In genomic region chr13:49247722-49248432, GRCh38 we compare ENCODE assay signal across 1 cellular context.
TF ChIP-seq lines count a peak whose summit lies in the region.

CDADC1 (plus strand) TSS chr13:49247925; CDS start chr13:49248038, 113 bp downstream.

TF ChIP-seq in K562, 482 proteins besides CTCF, POLR2A, EP300 and RAD21 (continued from another document and continues in another):
- TF ChIP-seq, protein P1, sequence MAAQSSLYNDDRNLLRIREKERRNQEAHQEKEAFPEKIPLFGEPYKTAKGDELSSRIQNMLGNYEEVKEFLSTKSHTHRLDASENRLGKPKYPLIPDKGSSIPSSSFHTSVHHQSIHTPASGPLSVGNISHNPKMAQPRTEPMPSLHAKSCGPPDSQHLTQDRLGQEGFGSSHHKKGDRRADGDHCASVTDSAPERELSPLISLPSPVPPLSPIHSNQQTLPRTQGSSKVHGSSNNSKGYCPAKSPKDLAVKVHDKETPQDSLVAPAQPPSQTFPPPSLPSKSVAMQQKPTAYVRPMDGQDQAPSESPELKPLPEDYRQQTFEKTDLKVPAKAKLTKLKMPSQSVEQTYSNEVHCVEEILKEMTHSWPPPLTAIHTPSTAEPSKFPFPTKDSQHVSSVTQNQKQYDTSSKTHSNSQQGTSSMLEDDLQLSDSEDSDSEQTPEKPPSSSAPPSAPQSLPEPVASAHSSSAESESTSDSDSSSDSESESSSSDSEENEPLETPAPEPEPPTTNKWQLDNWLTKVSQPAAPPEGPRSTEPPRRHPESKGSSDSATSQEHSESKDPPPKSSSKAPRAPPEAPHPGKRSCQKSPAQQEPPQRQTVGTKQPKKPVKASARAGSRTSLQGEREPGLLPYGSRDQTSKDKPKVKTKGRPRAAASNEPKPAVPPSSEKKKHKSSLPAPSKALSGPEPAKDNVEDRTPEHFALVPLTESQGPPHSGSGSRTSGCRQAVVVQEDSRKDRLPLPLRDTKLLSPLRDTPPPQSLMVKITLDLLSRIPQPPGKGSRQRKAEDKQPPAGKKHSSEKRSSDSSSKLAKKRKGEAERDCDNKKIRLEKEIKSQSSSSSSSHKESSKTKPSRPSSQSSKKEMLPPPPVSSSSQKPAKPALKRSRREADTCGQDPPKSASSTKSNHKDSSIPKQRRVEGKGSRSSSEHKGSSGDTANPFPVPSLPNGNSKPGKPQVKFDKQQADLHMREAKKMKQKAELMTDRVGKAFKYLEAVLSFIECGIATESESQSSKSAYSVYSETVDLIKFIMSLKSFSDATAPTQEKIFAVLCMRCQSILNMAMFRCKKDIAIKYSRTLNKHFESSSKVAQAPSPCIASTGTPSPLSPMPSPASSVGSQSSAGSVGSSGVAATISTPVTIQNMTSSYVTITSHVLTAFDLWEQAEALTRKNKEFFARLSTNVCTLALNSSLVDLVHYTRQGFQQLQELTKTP (IDR thresholded peaks at IDR 0.05; ENCODE audit: low read depth in 1 of 2, partially characterized antibody in 2 of 2): no peak
- no peak for TF ChIP-seq GATAD2A (IDR thresholded peaks at IDR 0.05)
- TF ChIP-seq ETS2 (tag; IDR thresholded peaks at IDR 0.05; ENCODE audit: borderline replicate concordance, poor library complexity, severe bottlenecking): no peak
- TF ChIP-seq TSHZ1 (CRISPR knock-in tag; IDR thresholded peaks at IDR 0.05): no peak
- no peak; a peak in 1 of 4 replicates for TF ChIP-seq TEAD1 (CRISPR knock-in tag; IDR thresholded peaks at IDR 0.05)
- peak; percentile 73 for TF ChIP-seq JUNB (CRISPR knock-in tag; conservative IDR thresholded peaks at IDR 0.05)
- TF ChIP-seq ELF2 (CRISPR knock-in tag; IDR thresholded peaks at IDR 0.05): no peak
- no peak for TF ChIP-seq ZNF3 (CRISPR knock-in tag; IDR thresholded peaks at IDR 0.05)
- no peak for TF ChIP-seq NCOA4 (IDR thresholded peaks at IDR 0.05; ENCODE audit: partially characterized antibody)
- no peak for TF ChIP-seq MCM2 (IDR thresholded peaks at IDR 0.05; ENCODE audit: low read depth)
- TF ChIP-seq CTCFL (IDR thresholded peaks at IDR 0.05; ENCODE audit: borderline replicate concordance, insufficient read depth, low read depth, low read length, poor library complexity, severe bottlenecking): no peak
- TF ChIP-seq MAFG (tag; conservative IDR thresholded peaks at IDR 0.05): no peak
- TF ChIP-seq HDAC1 (IDR thresholded peaks at IDR 0.05): peak in 1 of 2 experiments; percentile 86; a peak in 2 of 4 replicates
- TF ChIP-seq SMARCB1 (IDR thresholded peaks at IDR 0.05; ENCODE audit: insufficient read length, low read depth): no peak
- TF ChIP-seq TFAM (CRISPR knock-in tag; conservative IDR thresholded peaks at IDR 0.05): no peak
- TF ChIP-seq MLLT1 (IDR thresholded peaks at IDR 0.05): no peak
- peak; percentile 84 for TF ChIP-seq POLR2G (IDR thresholded peaks at IDR 0.05; ENCODE audit: low read depth, low read length)
- TF ChIP-seq ZNF354B (CRISPR knock-in tag; IDR thresholded peaks at IDR 0.05): no peak
- peak; percentile 70 to 85 for TF ChIP-seq MAZ (CRISPR knock-in tag; conservative IDR thresholded peaks at IDR 0.05 in 1 of 2, IDR thresholded peaks at IDR 0.05 in 1 of 2)
- TF ChIP-seq TEAD4 (IDR thresholded peaks at IDR 0.05; ENCODE audit: low read length): no peak
- TF ChIP-seq TEAD4 (CRISPR knock-in tag; IDR thresholded peaks at IDR 0.05; ENCODE audit: borderline replicate concordance): no peak
- TF ChIP-seq CXXC5 (CRISPR knock-in tag; IDR thresholded peaks at IDR 0.05): peak; percentile 56
- no peak for TF ChIP-seq SFPQ (IDR thresholded peaks at IDR 0.05; ENCODE audit: low read depth, low read length)
- peak; percentile 49 to 54 for TF ChIP-seq FOXK2 (conservative IDR thresholded peaks at IDR 0.05 in 1 of 2, IDR thresholded peaks at IDR 0.05 in 1 of 2; ENCODE audit: low read depth in 2 of 2)
- TF ChIP-seq ZNF197 (CRISPR knock-in tag; IDR thresholded peaks at IDR 0.05; ENCODE audit: low read depth): no peak
- TF ChIP-seq REST (CRISPR knock-in tag; IDR thresholded peaks at IDR 0.05; ENCODE audit: low read depth): 0 out of 2 replicates have a peak, but pooled peaks have one; percentile 38
- peak; percentile 69 for TF ChIP-seq KDM5B (IDR thresholded peaks at IDR 0.05; ENCODE audit: insufficient replicate concordance, low read depth, low read length)
- no peak for TF ChIP-seq ZNF436 (CRISPR knock-in tag; IDR thresholded peaks at IDR 0.05)
- TF ChIP-seq NR2C2 (CRISPR knock-in tag; IDR thresholded peaks at IDR 0.05): no peak
- peak; percentile 50 for TF ChIP-seq NR2C2 (tag; IDR thresholded peaks at IDR 0.05)
- no peak for TF ChIP-seq SAFB2 (IDR thresholded peaks at IDR 0.05; ENCODE audit: borderline replicate concordance, low read depth, low read length, severe bottlenecking)
- TF ChIP-seq RBM14 (IDR thresholded peaks at IDR 0.05; ENCODE audit: borderline replicate concordance, insufficient read depth, low read depth, low read length): no peak
- TF ChIP-seq THRAP3 (IDR thresholded peaks at IDR 0.05; ENCODE audit: borderline replicate concordance): no peak
- no peak for TF ChIP-seq ZFP30 (CRISPR knock-in tag; IDR thresholded peaks at IDR 0.05; ENCODE audit: borderline replicate concordance)
- TF ChIP-seq CHD1 (IDR thresholded peaks at IDR 0.05; ENCODE audit: low read length): no peak
- no peak for TF ChIP-seq HOMEZ (CRISPR knock-in tag; IDR thresholded peaks at IDR 0.05)
- TF ChIP-seq RNF219 (CRISPR knock-in tag; IDR thresholded peaks at IDR 0.05): no peak
- TF ChIP-seq, protein P2, sequence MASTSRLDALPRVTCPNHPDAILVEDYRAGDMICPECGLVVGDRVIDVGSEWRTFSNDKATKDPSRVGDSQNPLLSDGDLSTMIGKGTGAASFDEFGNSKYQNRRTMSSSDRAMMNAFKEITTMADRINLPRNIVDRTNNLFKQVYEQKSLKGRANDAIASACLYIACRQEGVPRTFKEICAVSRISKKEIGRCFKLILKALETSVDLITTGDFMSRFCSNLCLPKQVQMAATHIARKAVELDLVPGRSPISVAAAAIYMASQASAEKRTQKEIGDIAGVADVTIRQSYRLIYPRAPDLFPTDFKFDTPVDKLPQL (IDR thresholded peaks at IDR 0.05; ENCODE audit: extremely low read depth, insufficient read length): no peak
